In the genomic region with DNA sequence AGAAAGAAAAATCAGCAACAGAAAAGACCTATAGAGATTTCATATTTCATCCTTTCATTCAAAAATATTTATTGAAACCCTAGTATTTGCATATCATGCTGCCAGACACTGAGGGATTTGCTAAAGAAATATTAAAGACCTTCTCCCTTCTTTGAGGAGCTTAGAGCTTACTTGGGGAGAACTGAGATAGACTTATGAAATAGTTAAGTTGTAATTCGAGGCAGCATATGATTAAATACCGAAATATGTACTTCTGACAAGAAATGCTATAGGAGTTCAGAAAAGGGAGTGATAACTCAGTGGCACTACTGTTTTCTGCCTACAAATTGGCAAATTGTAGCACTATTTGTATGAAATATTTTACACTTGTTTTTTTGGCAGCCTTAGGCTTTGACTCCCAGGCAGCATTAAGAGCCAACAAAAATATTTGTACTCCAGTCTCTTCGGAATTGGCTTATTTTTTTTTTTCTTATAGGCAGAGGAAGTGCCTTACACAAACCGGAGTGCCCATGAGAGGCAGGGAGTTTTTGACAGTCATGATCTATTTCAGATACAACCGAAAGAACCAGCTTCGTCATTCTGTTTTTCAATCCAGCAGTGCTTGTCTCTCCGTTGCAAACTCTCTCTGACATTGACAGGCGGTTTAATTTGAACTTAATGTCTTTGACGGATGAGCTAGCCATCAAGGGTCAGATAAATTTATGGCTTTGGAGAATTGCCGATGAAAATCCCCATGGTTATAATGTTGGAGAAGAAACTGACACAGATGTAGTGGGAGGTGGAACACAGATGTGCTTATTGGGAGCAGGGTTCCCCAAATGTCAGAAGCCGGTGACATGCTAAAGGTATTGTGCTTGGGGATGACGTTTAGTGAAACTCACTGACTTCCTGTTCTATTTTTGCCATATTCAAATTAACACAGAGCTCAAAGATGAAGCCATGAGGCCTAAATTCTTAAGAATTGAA, we compare ENCODE assay signal across 1 cellular context.
TF ChIP-seq lines count a peak whose summit lies in the region.

No MANE protein-coding gene starts in this region.

TF ChIP-seq in GM23338, 12 proteins besides CTCF, POLR2A, EP300 and RAD21 (continued from another document):
- TF ChIP-seq, protein P1, sequence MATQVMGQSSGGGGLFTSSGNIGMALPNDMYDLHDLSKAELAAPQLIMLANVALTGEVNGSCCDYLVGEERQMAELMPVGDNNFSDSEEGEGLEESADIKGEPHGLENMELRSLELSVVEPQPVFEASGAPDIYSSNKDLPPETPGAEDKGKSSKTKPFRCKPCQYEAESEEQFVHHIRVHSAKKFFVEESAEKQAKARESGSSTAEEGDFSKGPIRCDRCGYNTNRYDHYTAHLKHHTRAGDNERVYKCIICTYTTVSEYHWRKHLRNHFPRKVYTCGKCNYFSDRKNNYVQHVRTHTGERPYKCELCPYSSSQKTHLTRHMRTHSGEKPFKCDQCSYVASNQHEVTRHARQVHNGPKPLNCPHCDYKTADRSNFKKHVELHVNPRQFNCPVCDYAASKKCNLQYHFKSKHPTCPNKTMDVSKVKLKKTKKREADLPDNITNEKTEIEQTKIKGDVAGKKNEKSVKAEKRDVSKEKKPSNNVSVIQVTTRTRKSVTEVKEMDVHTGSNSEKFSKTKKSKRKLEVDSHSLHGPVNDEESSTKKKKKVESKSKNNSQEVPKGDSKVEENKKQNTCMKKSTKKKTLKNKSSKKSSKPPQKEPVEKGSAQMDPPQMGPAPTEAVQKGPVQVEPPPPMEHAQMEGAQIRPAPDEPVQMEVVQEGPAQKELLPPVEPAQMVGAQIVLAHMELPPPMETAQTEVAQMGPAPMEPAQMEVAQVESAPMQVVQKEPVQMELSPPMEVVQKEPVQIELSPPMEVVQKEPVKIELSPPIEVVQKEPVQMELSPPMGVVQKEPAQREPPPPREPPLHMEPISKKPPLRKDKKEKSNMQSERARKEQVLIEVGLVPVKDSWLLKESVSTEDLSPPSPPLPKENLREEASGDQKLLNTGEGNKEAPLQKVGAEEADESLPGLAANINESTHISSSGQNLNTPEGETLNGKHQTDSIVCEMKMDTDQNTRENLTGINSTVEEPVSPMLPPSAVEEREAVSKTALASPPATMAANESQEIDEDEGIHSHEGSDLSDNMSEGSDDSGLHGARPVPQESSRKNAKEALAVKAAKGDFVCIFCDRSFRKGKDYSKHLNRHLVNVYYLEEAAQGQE (IDR thresholded peaks at IDR 0.05; ENCODE audit: unreplicated experiment): no peak
- TF ChIP-seq CREB1 (CRISPR knock-in tag; IDR thresholded peaks at IDR 0.05; ENCODE audit: low read depth): no peak
- TF ChIP-seq STAT1 (IDR thresholded peaks at IDR 0.05; ENCODE audit: unreplicated experiment): no peak
- no peak for TF ChIP-seq ZNF331 (CRISPR knock-in tag; IDR thresholded peaks at IDR 0.05; ENCODE audit: low read depth)
- TF ChIP-seq JUNB (IDR thresholded peaks at IDR 0.05; ENCODE audit: unreplicated experiment): no peak
- no peak for TF ChIP-seq EZH2 (IDR thresholded peaks at IDR 0.05; ENCODE audit: low read depth, unreplicated experiment)
- TF ChIP-seq POLR2AphosphoS5 (IDR thresholded peaks at IDR 0.05; ENCODE audit: low read depth): no peak
- TF ChIP-seq, protein P2, sequence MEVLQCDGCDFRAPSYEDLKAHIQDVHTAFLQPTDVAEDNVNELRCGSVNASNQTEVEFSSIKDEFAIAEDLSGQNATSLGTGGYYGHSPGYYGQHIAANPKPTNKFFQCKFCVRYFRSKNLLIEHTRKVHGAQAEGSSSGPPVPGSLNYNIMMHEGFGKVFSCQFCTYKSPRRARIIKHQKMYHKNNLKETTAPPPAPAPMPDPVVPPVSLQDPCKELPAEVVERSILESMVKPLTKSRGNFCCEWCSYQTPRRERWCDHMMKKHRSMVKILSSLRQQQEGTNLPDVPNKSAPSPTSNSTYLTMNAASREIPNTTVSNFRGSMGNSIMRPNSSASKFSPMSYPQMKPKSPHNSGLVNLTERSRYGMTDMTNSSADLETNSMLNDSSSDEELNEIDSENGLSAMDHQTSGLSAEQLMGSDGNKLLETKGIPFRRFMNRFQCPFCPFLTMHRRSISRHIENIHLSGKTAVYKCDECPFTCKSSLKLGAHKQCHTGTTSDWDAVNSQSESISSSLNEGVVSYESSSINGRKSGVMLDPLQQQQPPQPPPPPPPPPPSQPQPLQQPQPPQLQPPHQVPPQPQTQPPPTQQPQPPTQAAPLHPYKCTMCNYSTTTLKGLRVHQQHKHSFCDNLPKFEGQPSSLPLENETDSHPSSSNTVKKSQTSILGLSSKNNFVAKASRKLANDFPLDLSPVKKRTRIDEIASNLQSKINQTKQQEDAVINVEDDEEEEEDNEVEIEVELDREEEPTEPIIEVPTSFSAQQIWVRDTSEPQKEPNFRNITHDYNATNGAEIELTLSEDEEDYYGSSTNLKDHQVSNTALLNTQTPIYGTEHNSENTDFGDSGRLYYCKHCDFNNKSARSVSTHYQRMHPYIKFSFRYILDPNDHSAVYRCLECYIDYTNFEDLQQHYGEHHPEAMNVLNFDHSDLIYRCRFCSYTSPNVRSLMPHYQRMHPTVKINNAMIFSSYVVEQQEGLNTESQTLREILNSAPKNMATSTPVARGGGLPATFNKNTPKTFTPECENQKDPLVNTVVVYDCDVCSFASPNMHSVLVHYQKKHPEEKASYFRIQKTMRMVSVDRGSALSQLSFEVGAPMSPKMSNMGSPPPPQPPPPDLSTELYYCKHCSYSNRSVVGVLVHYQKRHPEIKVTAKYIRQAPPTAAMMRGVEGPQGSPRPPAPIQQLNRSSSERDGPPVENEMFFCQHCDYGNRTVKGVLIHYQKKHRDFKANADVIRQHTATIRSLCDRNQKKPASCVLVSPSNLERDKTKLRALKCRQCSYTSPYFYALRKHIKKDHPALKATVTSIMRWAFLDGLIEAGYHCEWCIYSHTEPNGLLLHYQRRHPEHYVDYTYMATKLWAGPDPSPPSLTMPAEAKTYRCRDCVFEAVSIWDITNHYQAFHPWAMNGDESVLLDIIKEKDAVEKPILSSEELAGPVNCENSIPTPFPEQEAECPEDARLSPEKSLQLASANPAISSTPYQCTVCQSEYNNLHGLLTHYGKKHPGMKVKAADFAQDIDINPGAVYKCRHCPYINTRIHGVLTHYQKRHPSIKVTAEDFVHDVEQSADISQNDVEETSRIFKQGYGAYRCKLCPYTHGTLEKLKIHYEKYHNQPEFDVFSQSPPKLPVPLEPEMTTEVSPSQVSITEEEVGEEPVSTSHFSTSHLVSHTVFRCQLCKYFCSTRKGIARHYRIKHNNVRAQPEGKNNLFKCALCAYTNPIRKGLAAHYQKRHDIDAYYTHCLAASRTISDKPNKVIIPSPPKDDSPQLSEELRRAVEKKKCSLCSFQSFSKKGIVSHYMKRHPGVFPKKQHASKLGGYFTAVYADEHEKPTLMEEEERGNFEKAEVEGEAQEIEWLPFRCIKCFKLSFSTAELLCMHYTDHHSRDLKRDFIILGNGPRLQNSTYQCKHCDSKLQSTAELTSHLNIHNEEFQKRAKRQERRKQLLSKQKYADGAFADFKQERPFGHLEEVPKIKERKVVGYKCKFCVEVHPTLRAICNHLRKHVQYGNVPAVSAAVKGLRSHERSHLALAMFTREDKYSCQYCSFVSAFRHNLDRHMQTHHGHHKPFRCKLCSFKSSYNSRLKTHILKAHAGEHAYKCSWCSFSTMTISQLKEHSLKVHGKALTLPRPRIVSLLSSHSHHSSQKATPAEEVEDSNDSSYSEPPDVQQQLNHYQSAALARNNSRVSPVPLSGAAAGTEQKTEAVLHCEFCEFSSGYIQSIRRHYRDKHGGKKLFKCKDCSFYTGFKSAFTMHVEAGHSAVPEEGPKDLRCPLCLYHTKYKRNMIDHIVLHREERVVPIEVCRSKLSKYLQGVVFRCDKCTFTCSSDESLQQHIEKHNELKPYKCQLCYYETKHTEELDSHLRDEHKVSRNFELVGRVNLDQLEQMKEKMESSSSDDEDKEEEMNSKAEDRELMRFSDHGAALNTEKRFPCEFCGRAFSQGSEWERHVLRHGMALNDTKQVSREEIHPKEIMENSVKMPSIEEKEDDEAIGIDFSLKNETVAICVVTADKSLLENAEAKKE (CRISPR knock-in tag; IDR thresholded peaks at IDR 0.05): no peak
- TF ChIP-seq ZNF114 (CRISPR knock-in tag; IDR thresholded peaks at IDR 0.05): no peak
- TF ChIP-seq, protein P3, sequence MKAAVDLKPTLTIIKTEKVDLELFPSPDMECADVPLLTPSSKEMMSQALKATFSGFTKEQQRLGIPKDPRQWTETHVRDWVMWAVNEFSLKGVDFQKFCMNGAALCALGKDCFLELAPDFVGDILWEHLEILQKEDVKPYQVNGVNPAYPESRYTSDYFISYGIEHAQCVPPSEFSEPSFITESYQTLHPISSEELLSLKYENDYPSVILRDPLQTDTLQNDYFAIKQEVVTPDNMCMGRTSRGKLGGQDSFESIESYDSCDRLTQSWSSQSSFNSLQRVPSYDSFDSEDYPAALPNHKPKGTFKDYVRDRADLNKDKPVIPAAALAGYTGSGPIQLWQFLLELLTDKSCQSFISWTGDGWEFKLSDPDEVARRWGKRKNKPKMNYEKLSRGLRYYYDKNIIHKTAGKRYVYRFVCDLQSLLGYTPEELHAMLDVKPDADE (IDR thresholded peaks at IDR 0.05): no peak
- TF ChIP-seq NANOG (IDR thresholded peaks at IDR 0.05; ENCODE audit: borderline replicate concordance): no peak
